Comparison of ENCODE assay signal across 8 cellular contexts in genomic region chr1:46303872-46304326, GRCh38.
DNase-seq lines count a peak whose midpoint lies in the region; TF ChIP-seq lines count a peak whose summit lies in the region.

No MANE protein-coding gene starts in this region.

- H3K27ac ChIP-seq in RWPE1 (peak overlapping the region; percentile 89), rectal smooth muscle tissue (ENCODE audit: low read depth, low read length) (peak overlapping the region; percentile 98)

- H3K4me1 ChIP-seq in rectal smooth muscle tissue (ENCODE audit: control insufficient read depth, insufficient read depth, low read length) = peaks cover 17% of the 10 kb centered on the region

- H3K4me3 ChIP-seq in GM12865 (ENCODE audit: low read depth, low read length) = peak overlapping the region; percentile 82
- peak overlapping the region; percentile 97 for H3K4me3 ChIP-seq in fibroblast of mammary gland (ENCODE audit: control insufficient read depth, low read depth, low read length)
- peak overlapping the region; percentile 81 for H3K4me3 ChIP-seq in rectal smooth muscle tissue (ENCODE audit: low read length)

- POLR2A ChIA-PET in RWPE1 (lab: Yijun Ruan, JAX; ENCODE audit: low non-redundant PET) = no interaction called here

- H3K36me3 ChIP-seq in rectal smooth muscle tissue (ENCODE audit: control insufficient read depth, insufficient read depth, low read length) = no peaks in the 10 kb centered on the region

- H3K27me3 ChIP-seq in rectal smooth muscle tissue (ENCODE audit: control insufficient read depth, insufficient read depth, low read length) = no peaks in the 10 kb centered on the region

- CTCF ChIA-PET in RWPE1 (lab: Yijun Ruan, JAX) = interaction anchor here (1.4 to 2.0 kb wide), 2 partner anchors 37 to 44 kb away, joined by 5 to 8 read pairs; partner anchors contain the start of gene NSUN4

- TF ChIP-seq CTCF in GM12865 (IDR thresholded peaks at IDR 0.05; ENCODE audit: insufficient read depth, low read depth, low read length, missing control alignments) (no peak), RWPE1 (conservative IDR thresholded peaks at IDR 0.05; ENCODE audit: low read depth) (no peak), fibroblast of mammary gland (conservative IDR thresholded peaks at IDR 0.05; ENCODE audit: control insufficient read depth, insufficient read depth, low read depth, low read length) (no peak), GM10266 (IDR thresholded peaks at IDR 0.05; ENCODE audit: control insufficient read depth, insufficient read depth, low read depth, missing control alignments) (no peak)

- peak overlapping the region; percentile 96 for H3K9ac ChIP-seq in rectal smooth muscle tissue (ENCODE audit: low read length)

- DNase-seq in GM12865 (ENCODE audit: low read depth) = no peak
- no peak for DNase-seq in RWPE1 (ENCODE audit: low spot score)
- no peak for DNase-seq in fibroblast of mammary gland (ENCODE audit: low read depth)
- DNase-seq in Ammon's horn (ENCODE audit: low spot score) = no peak
- no peak for DNase-seq in glomerular visceral epithelial cell (ENCODE audit: extremely low spot score)
- no peak for DNase-seq in GM10266 (ENCODE audit: extremely low spot score)
- no peak for DNase-seq in NCI-H1417 (lab: John Stamatoyannopoulos, UW)
